Comparison of ENCODE assay signal across 9 cellular contexts in genomic region chr17:10036511-10037061, GRCh38.
DNase-seq lines count a peak whose midpoint lies in the region; TF ChIP-seq lines count a peak whose summit lies in the region.
"Had no signal": no experiment of that assay in that cellular context is flagged by ENCODE, and none has a peak within 500 bp of the region (broad histone marks: within the 10 kb centered on the region; RNA-seq: fewer than 3 reads in every experiment).

No MANE protein-coding gene starts in this region.

- no peak for TF ChIP-seq POLR2A in uterus (IDR thresholded peaks at IDR 0.05)

- H3K4me3 ChIP-seq in right atrium auricular region = peak overlapping the region; percentile 49 to 51
- H3K4me3 ChIP-seq in uterus = no peak overlapping the region
- H3K4me3 ChIP-seq: K562 had no signal

- H3K9me3 ChIP-seq in right atrium auricular region (no peaks in the 10 kb centered on the region), uterus (no peaks in the 10 kb centered on the region)

- TF ChIP-seq CTCF in right atrium auricular region (IDR thresholded peaks at IDR 0.05) (no peak), uterus (IDR thresholded peaks at IDR 0.05) (no peak)

- H3K36me3 ChIP-seq in right atrium auricular region (no peaks in the 10 kb centered on the region), uterus (no peaks in the 10 kb centered on the region)

- peak overlapping the region; percentile 75 to 90 for H3K27ac ChIP-seq in right atrium auricular region
- H3K27ac ChIP-seq in uterus = peak overlapping the region; percentile 58 to 70

- intact Hi-C loops in uterus (cut with DNase I; ENCODE audit: low total_unique reads) = no loop called here

- peaks cover 0 to 35% of the 10 kb centered on the region in 2 donors for H3K4me1 ChIP-seq in right atrium auricular region
- H3K4me1 ChIP-seq in uterus = no peaks in the 10 kb centered on the region

- peak in 52 of 58 donors; percentile 30 to 95 (median 78) for DNase-seq in anterior cingulate cortex (lab: John Stamatoyannopoulos, UW)
- peak; percentile 93 for DNase-seq in right atrium auricular region (ENCODE audit: low spot score)
- peak in 54 of 56 donors; percentile 35 to 94 (median 84) for DNase-seq in nucleus accumbens (lab: John Stamatoyannopoulos, UW)
- DNase-seq in uterus = peak; percentile 54 to 74
- DNase-seq in NCI-H146 treated with DMSO at 0.1 percent for 48 hours (lab: John Stamatoyannopoulos, UW; ENCODE audit: unreplicated experiment) = no peak
- no peak for DNase-seq in KG1 (lab: John Stamatoyannopoulos, UW)
- no peak for DNase-seq in NCI-H187 (lab: John Stamatoyannopoulos, UW)
- DNase-seq: NCI-H524 treated with DMSO at 0.1 percent for 48 hours had no signal

- H3K27me3 ChIP-seq in right atrium auricular region (no peaks in the 10 kb centered on the region), uterus (no peaks in the 10 kb centered on the region)

Comparison
In these comparisons a context has a peak if more than half of its experiments do, and no peak if none do; other contexts are left out.
1. DNase-seq: peak in anterior cingulate cortex (52 of 58), right atrium auricular region (single experiment), nucleus accumbens (54 of 56) and uterus (2 of 2); none in NCI-H146 treated with DMSO at 0.1 percent for 48 hours (single experiment), KG1 (single experiment) and NCI-H187 (0 of 2).
2. H3K4me3 ChIP-seq: peak in right atrium auricular region (2 of 2); none in uterus (0 of 2).